Comparison of ENCODE assay signal across 25 cellular contexts in the genomic region with DNA sequence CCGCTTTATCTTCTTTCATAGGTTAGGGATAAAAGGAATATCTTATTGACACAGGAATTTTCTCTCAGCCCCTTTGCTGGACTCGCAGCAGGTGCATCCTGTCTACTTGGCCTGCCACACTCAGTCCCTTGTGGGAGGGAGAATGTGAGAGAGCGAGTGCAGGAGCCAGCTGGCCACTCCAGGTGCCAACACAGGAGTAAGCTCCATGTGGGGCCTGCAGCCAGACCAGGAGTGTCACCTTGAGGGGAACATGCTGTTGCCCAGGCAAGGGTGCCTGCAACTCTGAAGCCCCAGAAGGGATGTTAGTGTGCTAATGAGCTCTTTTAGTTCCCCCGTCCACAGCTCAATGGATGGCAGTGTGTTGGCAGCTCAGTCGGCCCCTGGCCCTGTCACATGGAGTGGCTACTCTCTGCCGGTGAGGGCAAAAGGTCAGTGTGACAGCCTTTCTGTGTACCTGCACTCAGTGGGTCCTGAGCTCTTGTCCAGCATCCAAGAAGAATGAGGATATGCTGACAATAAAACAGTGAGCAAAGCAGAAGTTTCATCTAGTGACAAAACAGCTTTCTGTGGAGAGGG.
"Had no signal": no experiment of that assay in that cellular context is flagged by ENCODE, and none has a peak within 500 bp of the region (broad histone marks: within the 10 kb centered on the region; RNA-seq: fewer than 3 reads in every experiment).

No MANE protein-coding gene starts in this region.

- DNase-seq: activated CD4-positive, alpha-beta T cell treated with anti-CD3 and anti-CD28 coated beads for 4 hours; activated CD4-positive, alpha-beta T cell treated with anti-CD3 and anti-CD28 coated beads, Interleukin-2, amount 50 U/mL, for 48 hours; activated CD4-positive, CD25-positive, alpha-beta regulatory T cell; activated CD8-positive, alpha-beta memory T cell treated with anti-CD3 and anti-CD28 coated beads, Interleukin-2, amount 50 U/mL, for 48 hours; activated effector memory CD4-positive, alpha-beta T cell treated with anti-CD3 and anti-CD28 coated beads, Interleukin-2, amount 50 U/mL, for 16 hours; activated naive CD4-positive, alpha-beta T cell treated with anti-CD3 and anti-CD28 coated beads, Interleukin-2, amount 10 ng/mL, durations not matched to agents 7 days and 5 days; activated T-cell treated with anti-CD3 and anti-CD28 coated beads, Interleukin-2, amount 50 U/mL, for 48 hours; amygdala; effector memory CD4-positive, alpha-beta T cell; esophagus squamous epithelium; gastrocnemius medialis; hippocampal formation; midbrain; right cardiac atrium; stimulated activated CD4-positive, alpha-beta T cell treated with anti-CD3 and anti-CD28 coated beads, Interleukin-1b, Interleukin-23, amount 100 ng/mL, for 48 hours; substantia nigra; T-helper 17 cell; upper lobe of right lung had no signal

- H3K27ac Mint-ChIP-seq: activated naive CD4-positive, alpha-beta T cell treated with anti-CD3 and anti-CD28 coated beads, Interleukin-2, amount 10 ng/mL, durations not matched to agents 7 days and 5 days; dendritic cell treated with granulocyte-macrophage colony-stimulating factor and Interleukin-4, amounts not matched to agents 40 ng/mL and 50 ng/mL, for 4 days; natural killer cell treated with Interleukin-12 subunit alpha and Interleukin-12 subunit beta and Interleukin-15 and Interleukin-18, amount 100 ng/mL, for 72 hours; stimulated activated naive CD8-positive, alpha-beta T cell treated with anti-CD3 and anti-CD28 coated beads, Interleukin-15, Interleukin-2, amounts not matched to agents 100 ng/mL and 50 ng/mL, for 24 hours; T-helper 17 cell had no signal

- H3K9me3 ChIP-seq: body of pancreas, esophagus squamous epithelium, gastrocnemius medialis, pancreas, thyroid gland, upper lobe of right lung had no signal

- ATAC-seq: body of pancreas, right cardiac atrium, T-helper 17 cell, upper lobe of right lung had no signal

- H3K4me1 ChIP-seq: body of pancreas, gastrocnemius medialis, thyroid gland, upper lobe of right lung had no signal

- H3K4me3 Mint-ChIP-seq: activated naive CD4-positive, alpha-beta T cell treated with anti-CD3 and anti-CD28 coated beads, Interleukin-2, amount 10 ng/mL, durations not matched to agents 7 days and 5 days; dendritic cell treated with granulocyte-macrophage colony-stimulating factor and Interleukin-4, amounts not matched to agents 40 ng/mL and 50 ng/mL, for 4 days; natural killer cell treated with Interleukin-12 subunit alpha and Interleukin-12 subunit beta and Interleukin-15 and Interleukin-18, amount 100 ng/mL, for 72 hours; stimulated activated naive CD8-positive, alpha-beta T cell treated with anti-CD3 and anti-CD28 coated beads, Interleukin-15, Interleukin-2, amounts not matched to agents 100 ng/mL and 50 ng/mL, for 24 hours; T-helper 17 cell had no signal

- H3K36me3 Mint-ChIP-seq: activated naive CD4-positive, alpha-beta T cell treated with anti-CD3 and anti-CD28 coated beads, Interleukin-2, amount 10 ng/mL, durations not matched to agents 7 days and 5 days; natural killer cell treated with Interleukin-12 subunit alpha and Interleukin-12 subunit beta and Interleukin-15 and Interleukin-18, amount 100 ng/mL, for 72 hours had no signal

- H3K27ac ChIP-seq: body of pancreas, esophagus squamous epithelium, gastrocnemius medialis, pancreas, skin epidermis, thyroid gland, upper lobe of right lung had no signal

- H3K27me3 ChIP-seq: body of pancreas, esophagus squamous epithelium, gastrocnemius medialis, pancreas, thyroid gland, upper lobe of right lung had no signal

- H3K4me3 ChIP-seq: body of pancreas, esophagus squamous epithelium, gastrocnemius medialis, pancreas, skin epidermis, thyroid gland, upper lobe of right lung had no signal

- H3K4me1 Mint-ChIP-seq: activated naive CD4-positive, alpha-beta T cell treated with anti-CD3 and anti-CD28 coated beads, Interleukin-2, amount 10 ng/mL, durations not matched to agents 7 days and 5 days had no signal

- H3K9me3 Mint-ChIP-seq: activated naive CD4-positive, alpha-beta T cell treated with anti-CD3 and anti-CD28 coated beads, Interleukin-2, amount 10 ng/mL, durations not matched to agents 7 days and 5 days; dendritic cell treated with granulocyte-macrophage colony-stimulating factor and Interleukin-4, amounts not matched to agents 40 ng/mL and 50 ng/mL, for 4 days; natural killer cell treated with Interleukin-12 subunit alpha and Interleukin-12 subunit beta and Interleukin-15 and Interleukin-18, amount 100 ng/mL, for 72 hours; stimulated activated naive CD8-positive, alpha-beta T cell treated with anti-CD3 and anti-CD28 coated beads, Interleukin-15, Interleukin-2, amounts not matched to agents 100 ng/mL and 50 ng/mL, for 24 hours had no signal

- H3K36me3 ChIP-seq: gastrocnemius medialis, pancreas, thyroid gland, upper lobe of right lung had no signal
